In genomic region chr6:39200498-39201020, GRCh38 we compare ENCODE assay signal across 16 cellular contexts. TPM values are rescaled to one million over a fixed set of nuclear protein-coding genes. Genes with fewer than 3 reads are reported as not detected.
"Had no signal": no experiment of that assay in that cellular context is flagged by ENCODE, and none has a peak within 500 bp of the region (broad histone marks: within the 10 kb centered on the region; RNA-seq: fewer than 3 reads in every experiment).

No MANE protein-coding gene starts in this region.

- DNase-seq: activated CD4-positive, alpha-beta memory T cell treated with anti-CD3 and anti-CD28 coated beads, Interleukin-2, amount 10 ng/mL, durations not matched to agents 7 days and 5 days; activated CD4-positive, alpha-beta T cell treated with anti-CD3 and anti-CD28 coated beads for 4 hours; activated naive CD4-positive, alpha-beta T cell treated with anti-CD3 and anti-CD28 coated beads, Interleukin-2, amount 10 ng/mL, durations not matched to agents 7 days and 5 days; activated T-cell treated with anti-CD3 and anti-CD28 coated beads, Interleukin-2, amount 50 U/mL, for 24 hours; dorsolateral prefrontal cortex; erythroblast; heart right ventricle; left cardiac atrium; mammary epithelial cell; naive B cell; nucleus accumbens; T-helper 1 cell had no signal

- H3K27ac ChIP-seq: dorsolateral prefrontal cortex, gastroesophageal sphincter, heart right ventricle had no signal

- H3K9me3 Mint-ChIP-seq: activated CD4-positive, alpha-beta memory T cell treated with anti-CD3 and anti-CD28 coated beads, Interleukin-2, amount 10 ng/mL, durations not matched to agents 7 days and 5 days; activated naive CD4-positive, alpha-beta T cell treated with anti-CD3 and anti-CD28 coated beads, Interleukin-2, amount 10 ng/mL, durations not matched to agents 7 days and 5 days; activated T-cell treated with anti-CD3 and anti-CD28 coated beads, Interleukin-2, amount 50 U/mL, for 24 hours; naive B cell; stimulated activated naive CD8-positive, alpha-beta T cell treated with anti-CD3 and anti-CD28 coated beads, Interleukin-15, Interleukin-2, amounts not matched to agents 100 ng/mL and 50 ng/mL, for 24 hours had no signal

- H3K4me3 Mint-ChIP-seq: activated CD4-positive, alpha-beta memory T cell treated with anti-CD3 and anti-CD28 coated beads, Interleukin-2, amount 10 ng/mL, durations not matched to agents 7 days and 5 days; activated naive CD4-positive, alpha-beta T cell treated with anti-CD3 and anti-CD28 coated beads, Interleukin-2, amount 10 ng/mL, durations not matched to agents 7 days and 5 days; activated T-cell treated with anti-CD3 and anti-CD28 coated beads, Interleukin-2, amount 50 U/mL, for 24 hours; naive B cell; stimulated activated naive CD8-positive, alpha-beta T cell treated with anti-CD3 and anti-CD28 coated beads, Interleukin-15, Interleukin-2, amounts not matched to agents 100 ng/mL and 50 ng/mL, for 24 hours had no signal

- H3K9me3 ChIP-seq: gastroesophageal sphincter, heart right ventricle had no signal

- ATAC-seq: gastroesophageal sphincter, heart right ventricle, left cardiac atrium, sciatic nerve had no signal

- H3K27ac Mint-ChIP-seq: activated CD4-positive, alpha-beta memory T cell treated with anti-CD3 and anti-CD28 coated beads, Interleukin-2, amount 10 ng/mL, durations not matched to agents 7 days and 5 days; activated naive CD4-positive, alpha-beta T cell treated with anti-CD3 and anti-CD28 coated beads, Interleukin-2, amount 10 ng/mL, durations not matched to agents 7 days and 5 days; activated T-cell treated with anti-CD3 and anti-CD28 coated beads, Interleukin-2, amount 50 U/mL, for 24 hours had no signal

- H3K36me3 ChIP-seq: gastroesophageal sphincter, heart right ventricle had no signal

- H3K4me3 ChIP-seq: dorsolateral prefrontal cortex, gastroesophageal sphincter, heart right ventricle had no signal

- H3K27me3 Mint-ChIP-seq: activated CD4-positive, alpha-beta memory T cell treated with anti-CD3 and anti-CD28 coated beads, Interleukin-2, amount 10 ng/mL, durations not matched to agents 7 days and 5 days; activated naive CD4-positive, alpha-beta T cell treated with anti-CD3 and anti-CD28 coated beads, Interleukin-2, amount 10 ng/mL, durations not matched to agents 7 days and 5 days; activated T-cell treated with anti-CD3 and anti-CD28 coated beads, Interleukin-2, amount 50 U/mL, for 24 hours; stimulated activated naive CD8-positive, alpha-beta T cell treated with anti-CD3 and anti-CD28 coated beads, Interleukin-15, Interleukin-2, amounts not matched to agents 100 ng/mL and 50 ng/mL, for 24 hours had no signal

- H3K36me3 Mint-ChIP-seq: activated naive CD4-positive, alpha-beta T cell treated with anti-CD3 and anti-CD28 coated beads, Interleukin-2, amount 10 ng/mL, durations not matched to agents 7 days and 5 days; naive B cell had no signal

- H3K4me1 Mint-ChIP-seq: activated naive CD4-positive, alpha-beta T cell treated with anti-CD3 and anti-CD28 coated beads, Interleukin-2, amount 10 ng/mL, durations not matched to agents 7 days and 5 days had no signal

- H3K4me1 ChIP-seq: heart right ventricle had no signal

RNA-seq across cellular contexts. Expression of gene KCNK5, which starts 28.7 kb away (rescaled TPM):
- total RNA-seq: pulmonary artery endothelial cell had no signal
